Comparison of ENCODE assay signal across 33 cellular contexts in the genomic region with DNA sequence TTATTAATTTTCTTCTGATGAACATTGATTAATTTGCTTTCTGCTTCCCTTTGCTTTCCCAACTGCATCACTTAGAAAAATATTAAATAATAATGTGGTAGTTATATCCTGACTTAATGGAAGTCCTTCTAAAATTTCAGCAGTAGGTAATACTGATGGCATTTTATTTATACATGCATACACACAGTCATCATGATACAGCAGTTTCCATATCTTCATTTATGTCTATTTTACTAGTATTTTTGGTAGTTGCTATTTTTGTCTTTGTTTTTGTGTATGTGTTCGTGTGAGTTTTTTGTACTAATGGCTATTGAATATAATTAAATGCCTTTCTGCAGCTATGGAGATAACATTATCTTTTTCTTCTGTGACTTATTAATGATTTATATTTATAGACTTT.
"Had no signal": no experiment of that assay in that cellular context is flagged by ENCODE, and none has a peak within 500 bp of the region (broad histone marks: within the 10 kb centered on the region; RNA-seq: fewer than 3 reads in every experiment).

No MANE protein-coding gene starts in this region.

- H3K9me3 ChIP-seq: adrenal gland, body of pancreas, breast epithelium had no signal

- H3K27ac ChIP-seq: adrenal gland, body of pancreas, brain microvascular endothelial cell, breast epithelium, WERI-Rb-1 had no signal

- ATAC-seq: activated CD4-positive, alpha-beta T cell treated with anti-CD3 and anti-CD28 coated beads for 36 hours; activated CD4-positive, CD25-positive, alpha-beta regulatory T cell treated with anti-CD3 and anti-CD28 coated beads, Interleukin-2, amount 50 U/mL, for 24 hours; activated CD8-positive, alpha-beta memory T cell treated with anti-CD3 and anti-CD28 coated beads, Interleukin-2, amount 10 ng/mL, durations not matched to agents 7 days and 5 days; activated CD8-positive, alpha-beta T cell treated with anti-CD3 and anti-CD28 coated beads, Interleukin-2, amount 10 ng/mL, durations not matched to agents 7 days and 5 days; activated naive CD4-positive, alpha-beta T cell treated with anti-CD3 and anti-CD28 coated beads, Interleukin-2, amount 50 U/mL, for 72 hours; body of pancreas; WTC11 had no signal

- H3K36me3 ChIP-seq: adrenal gland, brain microvascular endothelial cell, breast epithelium, WERI-Rb-1 had no signal

- DNase-seq: activated CD4-positive, alpha-beta memory T cell treated with anti-CD3 and anti-CD28 coated beads, Interleukin-2, amount 10 ng/mL, durations not matched to agents 7 days and 5 days; activated CD4-positive, alpha-beta T cell treated with anti-CD3 and anti-CD28 coated beads for 1 hour; activated CD4-positive, alpha-beta T cell treated with anti-CD3 and anti-CD28 coated beads for 36 hours; activated CD4-positive, alpha-beta T cell treated with anti-CD3 and anti-CD28 coated beads for 48 hours; activated CD4-positive, alpha-beta T cell treated with anti-CD3 and anti-CD28 coated beads, Interleukin-2, amount 10 ng/mL, durations not matched to agents 7 days and 5 days; activated CD4-positive, alpha-beta T cell treated with anti-CD3 and anti-CD28 coated beads, Interleukin-2, amount 50 U/mL, for 48 hours; activated CD4-positive, CD25-positive, alpha-beta regulatory T cell; activated CD8-positive, alpha-beta memory T cell treated with anti-CD3 and anti-CD28 coated beads for 24 hours; activated CD8-positive, alpha-beta memory T cell treated with anti-CD3 and anti-CD28 coated beads, Interleukin-2, amount 10 ng/mL, durations not matched to agents 7 days and 5 days; activated CD8-positive, alpha-beta memory T cell treated with anti-CD3 and anti-CD28 coated beads, Interleukin-2, amount 50 U/mL, for 48 hours; activated CD8-positive, alpha-beta T cell treated with anti-CD3 and anti-CD28 coated beads, Interleukin-2, amount 10 ng/mL, durations not matched to agents 7 days and 5 days; activated effector memory CD4-positive, alpha-beta T cell treated with Interleukin-2 at 50 U/mL for 16 hours; activated gamma-delta T cell; activated naive CD4-positive, alpha-beta T cell; activated naive CD4-positive, alpha-beta T cell treated with anti-CD3 and anti-CD28 coated beads for 36 hours; activated naive CD4-positive, alpha-beta T cell treated with anti-CD3 and anti-CD28 coated beads, Interleukin-2, amount 50 U/mL, for 16 hours; activated naive CD8-positive, alpha-beta T cell treated with anti-CD3 and anti-CD28 coated beads for 36 hours; activated T-cell treated with anti-CD3 and anti-CD28 coated beads, Interleukin-2, amount 50 U/mL, for 24 hours; activated T-cell treated with anti-CD3 and anti-CD28 coated beads, Interleukin-2, amount 50 U/mL, for 48 hours; adrenal gland; amniotic stem cell; aorta; body of pancreas; brain microvascular endothelial cell; central memory CD4-positive, alpha-beta T cell; T-helper 1 cell; T-helper 2 cell; T-helper 9 cell; WERI-Rb-1 had no signal

- H3K4me3 ChIP-seq: adrenal gland, body of pancreas, breast epithelium had no signal

- H3K27me3 ChIP-seq: adrenal gland, body of pancreas, brain microvascular endothelial cell, breast epithelium had no signal

- H3K4me1 ChIP-seq: adrenal gland, body of pancreas, breast epithelium had no signal
